In genomic region chr3:53258600-53259426, GRCh38 we compare ENCODE assay signal across 18 cellular contexts. TPM values are rescaled to one million over a fixed set of nuclear protein-coding genes. Genes with fewer than 3 reads are reported as not detected.
DNase-seq lines count a peak whose midpoint lies in the region; ATAC-seq and TF ChIP-seq lines count a peak whose summit lies in the region.
"Had no signal": no experiment of that assay in that cellular context is flagged by ENCODE, and none has a peak within 500 bp of the region (broad histone marks: within the 10 kb centered on the region; RNA-seq: fewer than 3 reads in every experiment).

No MANE protein-coding gene starts in this region.

- TF ChIP-seq CTCF in osteocyte (IDR thresholded peaks at IDR 0.05) (no peak), GM13977 (IDR thresholded peaks at IDR 0.05; ENCODE audit: extremely low read depth, insufficient read depth, missing control alignments) (no peak), suprapubic skin (IDR thresholded peaks at IDR 0.05) (no peak)

- H3K4me3 ChIP-seq in HUES6 (ENCODE audit: low read depth, low read length) (0 out of 2 replicates have a peak overlapping the region, but pooled peaks have one; percentile 3), suprapubic skin (no peak overlapping the region)
- H3K4me3 ChIP-seq: gastroesophageal sphincter, thoracic aorta had no signal

- ATAC-seq in HG03571 (IDR thresholded peaks at IDR 0.05; ENCODE audit: unreplicated experiment), result no peak
- ATAC-seq: gastroesophageal sphincter had no signal

- 79% methylated on average over 8 of the region's 8 CpGs for WGBS in suprapubic skin

- TF ChIP-seq EP300 in suprapubic skin (IDR thresholded peaks at IDR 0.05), result no peak

- H3K4me1 Mint-ChIP-seq in osteocyte (ENCODE audit: unreplicated experiment), result peaks cover 37% of the 10 kb centered on the region

- H3K36me3 ChIP-seq in HUES6 (ENCODE audit: control insufficient read depth, insufficient read depth, low read length), result peaks cover 5% of the 10 kb centered on the region; the same call in 1 of the 2 replicates
- no peaks in the 10 kb centered on the region for H3K36me3 ChIP-seq in suprapubic skin
- H3K36me3 ChIP-seq: gastroesophageal sphincter, thoracic aorta had no signal

- H3K4me1 ChIP-seq in HUES6 (ENCODE audit: control insufficient read depth, insufficient read depth, low read length), result peaks cover 21% of the 10 kb centered on the region
- peaks cover 15% of the 10 kb centered on the region for H3K4me1 ChIP-seq in suprapubic skin

- DNase-seq in Daoy (ENCODE audit: low read depth) (peak; percentile 11), globus pallidus (ENCODE audit: low spot score) (peak; percentile 78), osteocyte (ENCODE audit: extremely low spot score, unreplicated experiment) (no peak), GM13977 (ENCODE audit: low spot score) (no peak), suprapubic skin (ENCODE audit: low spot score in 2 of 2) (no peak), NCI-H2171 treated with DMSO at 0.1 percent for 48 hours (lab: John Stamatoyannopoulos, UW) (no peak)
- DNase-seq: activated CD4-positive, alpha-beta T cell treated with anti-CD3 and anti-CD28 coated beads, Interleukin-2, amount 10 ng/mL, durations not matched to agents 7 days and 5 days; activated naive CD4-positive, alpha-beta T cell treated with Interleukin-2 at 50 U/mL for 16 hours; AML-193; erythroblast; KBM-7; NCI-H1048; occipital lobe; stimulated activated CD4-positive, alpha-beta T cell treated with anti-CD3 and anti-CD28 coated beads, Interleukin-4, amount 100 ng/mL, for 1 hour had no signal

- peak overlapping the region; percentile 36 for H3K27ac ChIP-seq in HUES6 (ENCODE audit: low read depth, low read length)
- no peak overlapping the region for H3K27ac ChIP-seq in suprapubic skin
- H3K27ac ChIP-seq: thoracic aorta had no signal

- H3K9ac ChIP-seq in HUES6 (ENCODE audit: low read length), result peak overlapping the region; percentile 46

- H3K36me3 Mint-ChIP-seq in osteocyte (ENCODE audit: unreplicated experiment), result peaks cover 2% of the 10 kb centered on the region

- no peaks in the 10 kb centered on the region for H3K9me3 ChIP-seq in HUES6 (ENCODE audit: control insufficient read depth, insufficient read depth, low read depth, low read length)
- no peaks in the 10 kb centered on the region for H3K9me3 ChIP-seq in suprapubic skin
- H3K9me3 ChIP-seq: gastroesophageal sphincter, thoracic aorta had no signal

- no peak overlapping the region for H3K4me3 Mint-ChIP-seq in osteocyte (ENCODE audit: unreplicated experiment)
- H3K4me3 Mint-ChIP-seq: activated CD4-positive, alpha-beta T cell treated with anti-CD3 and anti-CD28 coated beads, Interleukin-2, amount 10 ng/mL, durations not matched to agents 7 days and 5 days had no signal

- H3K27me3 Mint-ChIP-seq in osteocyte (ENCODE audit: unreplicated experiment), result no peaks in the 10 kb centered on the region

- H3K27ac Mint-ChIP-seq in osteocyte (ENCODE audit: unreplicated experiment), result peak overlapping the region; percentile 82
- H3K27ac Mint-ChIP-seq: activated CD4-positive, alpha-beta T cell treated with anti-CD3 and anti-CD28 coated beads, Interleukin-2, amount 10 ng/mL, durations not matched to agents 7 days and 5 days had no signal

- TF ChIP-seq POLR2A in suprapubic skin (IDR thresholded peaks at IDR 0.05), result no peak

- H3K27me3 ChIP-seq in HUES6 (ENCODE audit: control insufficient read depth, insufficient read depth, low read length), result no peaks in the 10 kb centered on the region
- no peaks in the 10 kb centered on the region for H3K27me3 ChIP-seq in suprapubic skin
- H3K27me3 ChIP-seq: gastroesophageal sphincter had no signal

- H3K9me3 Mint-ChIP-seq in osteocyte (ENCODE audit: unreplicated experiment), result no peaks in the 10 kb centered on the region
- H3K9me3 Mint-ChIP-seq: activated CD4-positive, alpha-beta T cell treated with anti-CD3 and anti-CD28 coated beads, Interleukin-2, amount 10 ng/mL, durations not matched to agents 7 days and 5 days had no signal

- in situ Hi-C loops in GM13977 (cut with MboI; ENCODE audit: low pct_unique_long_range_greater_than_20kb, low sequenced_read_pairs, unreplicated experiment), result no loop called here

RNA-seq across cellular contexts. Expression of gene TKT, which starts 3.0 kb away (rescaled TPM):
- 197 and 212 TPM in 2 replicates for total RNA-seq in Daoy (2014; rRNA removed; shearing (Covaris generic))
- total RNA-seq in osteocyte (480 and 494 TPM in 2 replicates), suprapubic skin (100 to 1,000 TPM; 107 to 194 (median 155) TPM)

Comparison
In these comparisons a context has a peak if more than half of its experiments do, and no peak if none do; other contexts are left out.
1. DNase-seq: peak in Daoy (single experiment) and globus pallidus (single experiment); none in osteocyte (single experiment), GM13977 (single experiment), suprapubic skin (0 of 2) and NCI-H2171 treated with DMSO at 0.1 percent for 48 hours (single experiment).